ENCODE assay signal across 8 cellular contexts in genomic region chr17:42111901-42112551, GRCh38.
DNase-seq lines count a peak whose midpoint lies in the region; ATAC-seq lines count a peak whose summit lies in the region.

No MANE protein-coding gene starts in this region.

- intact Hi-C loops in head of caudate nucleus (cut with DNase I), result loop anchor here (10.0 kb wide), 1 partner anchor 147 kb away; the partner anchor contains the start of gene CNP

- ATAC-seq in HG02981 (IDR thresholded peaks at IDR 0.05; ENCODE audit: unreplicated experiment), result peak; percentile 1
- ATAC-seq in HG02610 (IDR thresholded peaks at IDR 0.05; ENCODE audit: unreplicated experiment), result no peak

- peak overlapping the region; percentile 41 for H3K4me3 ChIP-seq in skeletal muscle cell (ENCODE audit: low read depth, low read length)

- DNase-seq in GM03348 (ENCODE audit: low spot score) (peak; percentile 60), head of caudate nucleus (peak in 37 of 42 donors; percentile 19 to 78 (median 50)), skeletal muscle cell (ENCODE audit: low read depth) (no peak), COR-L47 (lab: John Stamatoyannopoulos, UW) (no peak), NCI-H69 (lab: John Stamatoyannopoulos, UW) (no peak)
- DNase-seq in activated CD8-positive, alpha-beta memory T cell treated with anti-CD3 and anti-CD28 coated beads, Interleukin-2, amount 50 U/mL, for 48 hours, result peak; percentile 74

Comparison
In these comparisons a context has a peak if more than half of its experiments do, and no peak if none do; other contexts are left out.
1. DNase-seq: peak in GM03348 (single experiment), activated CD8-positive, alpha-beta memory T cell treated with anti-CD3 and anti-CD28 coated beads, Interleukin-2, amount 50 U/mL, for 48 hours (single experiment) and head of caudate nucleus (37 of 42); none in skeletal muscle cell (single experiment), COR-L47 (single experiment) and NCI-H69 (single experiment).